In genomic region chr2:600542-601386, GRCh38 we compare ENCODE assay signal across 20 cellular contexts.
"Had no signal": no experiment of that assay in that cellular context is flagged by ENCODE, and none has a peak within 500 bp of the region (broad histone marks: within the 10 kb centered on the region; RNA-seq: fewer than 3 reads in every experiment).

No MANE protein-coding gene starts in this region.

- H3K4me1 ChIP-seq: breast epithelium, left lung, prostate gland, right atrium auricular region, suprapubic skin, vagina had no signal

- H3K9me3 ChIP-seq: breast epithelium, left lung, prostate gland, right atrium auricular region, suprapubic skin, vagina had no signal

- H3K36me3 ChIP-seq: breast epithelium, left lung, prostate gland, right atrium auricular region, suprapubic skin, vagina had no signal

- H3K4me3 ChIP-seq: breast epithelium, left lung, prostate gland, right atrium auricular region, suprapubic skin, vagina had no signal

- H3K4me3 Mint-ChIP-seq: activated CD4-positive, alpha-beta memory T cell treated with anti-CD3 and anti-CD28 coated beads for 36 hours; activated naive CD4-positive, alpha-beta T cell treated with anti-CD3 and anti-CD28 coated beads, Interleukin-2, amount 10 ng/mL, durations not matched to agents 7 days and 5 days; stimulated activated naive CD8-positive, alpha-beta T cell treated with anti-CD3 and anti-CD28 coated beads, Interleukin-15, amount 100 ng/mL, for 72 hours had no signal

- H3K27me3 Mint-ChIP-seq: activated CD4-positive, alpha-beta memory T cell treated with anti-CD3 and anti-CD28 coated beads for 36 hours had no signal

- H3K27me3 ChIP-seq: breast epithelium, left lung, right atrium auricular region, suprapubic skin, vagina had no signal

- ATAC-seq: left lung; stimulated activated naive CD8-positive, alpha-beta T cell treated with anti-CD3 and anti-CD28 coated beads, Interleukin-15, amount 100 ng/mL, for 72 hours had no signal

- H3K27ac ChIP-seq: breast epithelium, left lung, prostate gland, right atrium auricular region, suprapubic skin, vagina, VCaP had no signal

- DNase-seq: activated CD4-positive, alpha-beta memory T cell treated with anti-CD3 and anti-CD28 coated beads for 36 hours; activated CD8-positive, alpha-beta memory T cell treated with anti-CD3 and anti-CD28 coated beads, Interleukin-2, amount 50 U/mL, for 4 hours; activated effector memory CD4-positive, alpha-beta T cell treated with Interleukin-2 at 50 U/mL for 16 hours; activated naive CD4-positive, alpha-beta T cell treated with anti-CD3 and anti-CD28 coated beads, Interleukin-2, amount 10 ng/mL, durations not matched to agents 7 days and 5 days; activated T-cell treated with anti-CD3 and anti-CD28 coated beads, Interleukin-2, amount 50 U/mL, for 48 hours; cerebellar nuclear complex; cortex of kidney; hypothalamus; left lung; stimulated activated CD4-positive, alpha-beta T cell treated with anti-CD3 and anti-CD28 coated beads, Interleukin-15, amount 100 ng/mL, for 24 hours; stimulated activated CD4-positive, alpha-beta T cell treated with anti-CD3 and anti-CD28 coated beads, Interleukin-2, amount 100 ng/mL, for 48 hours; stimulated activated naive CD8-positive, alpha-beta T cell treated with anti-CD3 and anti-CD28 coated beads, Interleukin-15, amount 100 ng/mL, for 72 hours; T-helper 2 cell; trophoblast cell had no signal

- H3K4me1 Mint-ChIP-seq: activated naive CD4-positive, alpha-beta T cell treated with anti-CD3 and anti-CD28 coated beads, Interleukin-2, amount 10 ng/mL, durations not matched to agents 7 days and 5 days; stimulated activated naive CD8-positive, alpha-beta T cell treated with anti-CD3 and anti-CD28 coated beads, Interleukin-15, amount 100 ng/mL, for 72 hours had no signal

- H3K36me3 Mint-ChIP-seq: activated CD4-positive, alpha-beta memory T cell treated with anti-CD3 and anti-CD28 coated beads for 36 hours; activated naive CD4-positive, alpha-beta T cell treated with anti-CD3 and anti-CD28 coated beads, Interleukin-2, amount 10 ng/mL, durations not matched to agents 7 days and 5 days had no signal

- H3K27ac Mint-ChIP-seq: activated CD4-positive, alpha-beta memory T cell treated with anti-CD3 and anti-CD28 coated beads for 36 hours; activated naive CD4-positive, alpha-beta T cell treated with anti-CD3 and anti-CD28 coated beads, Interleukin-2, amount 10 ng/mL, durations not matched to agents 7 days and 5 days had no signal

- H3K9me3 Mint-ChIP-seq: activated naive CD4-positive, alpha-beta T cell treated with anti-CD3 and anti-CD28 coated beads, Interleukin-2, amount 10 ng/mL, durations not matched to agents 7 days and 5 days; stimulated activated naive CD8-positive, alpha-beta T cell treated with anti-CD3 and anti-CD28 coated beads, Interleukin-15, amount 100 ng/mL, for 72 hours had no signal
